Comparison of ENCODE assay signal across 8 cellular contexts in genomic region chr15:74291101-74292071, GRCh38. TPM values are rescaled to one million over a fixed set of nuclear protein-coding genes. Genes with fewer than 3 reads are reported as not detected.
DNase-seq lines count a peak whose midpoint lies in the region; ATAC-seq and TF ChIP-seq lines count a peak whose summit lies in the region.

No MANE protein-coding gene starts in this region.

- in situ Hi-C loops in GM13977 (cut with MboI; ENCODE audit: low pct_unique_long_range_greater_than_20kb, low sequenced_read_pairs, unreplicated experiment): no loop called here

- no peaks in the 10 kb centered on the region for H3K4me1 ChIP-seq in left lung

- peak; percentile 85 for DNase-seq in GM13977 (ENCODE audit: low spot score)
- DNase-seq in NCI-H2107 treated with DMSO at 0.1 percent for 48 hours (lab: John Stamatoyannopoulos, UW; ENCODE audit: unreplicated experiment): peak; percentile 70
- DNase-seq in activated CD4-positive, alpha-beta T cell treated with anti-CD3 and anti-CD28 coated beads for 4 hours: peak; percentile 35 to 41
- DNase-seq in choroid plexus epithelial cell (ENCODE audit: low read depth): peak; percentile 83
- peak; percentile 70 to 81 for DNase-seq in left lung
- DNase-seq in stimulated activated CD4-positive, alpha-beta T cell treated with anti-CD3 and anti-CD28 coated beads, TNF-alpha, amount 100 ng/mL, for 24 hours (ENCODE audit: low read depth in 3 of 3): peak; percentile 38 to 75 (median 42)
- DNase-seq in SKM-1 treated with dmso at 0.1 percent for 144 hours (lab: John Stamatoyannopoulos, UW; ENCODE audit: unreplicated experiment): no peak

- no peak overlapping the region for H3K27ac ChIP-seq in left lung

- H3K36me3 ChIP-seq in left lung: no peaks in the 10 kb centered on the region

- peaks cover 0 to 51% of the 10 kb centered on the region in 2 donors for H3K27me3 ChIP-seq in left lung

- H3K4me3 ChIP-seq in choroid plexus epithelial cell (ENCODE audit: low read depth, low read length): no peak overlapping the region
- H3K4me3 ChIP-seq in left lung: no peak overlapping the region

- intact Hi-C loops in left lung (cut with DNase I): no loop called here

- TF ChIP-seq CTCF in GM13977 (IDR thresholded peaks at IDR 0.05; ENCODE audit: extremely low read depth, insufficient read depth, missing control alignments): no peak
- TF ChIP-seq CTCF in choroid plexus epithelial cell (conservative IDR thresholded peaks at IDR 0.05; ENCODE audit: low read depth, low read length): no peak
- TF ChIP-seq CTCF in left lung (IDR thresholded peaks at IDR 0.05): no peak

- ATAC-seq in left lung: peak; percentile 94
- ATAC-seq in HG03565 (IDR thresholded peaks at IDR 0.05; ENCODE audit: unreplicated experiment): no peak

- no peaks in the 10 kb centered on the region for H3K9me3 ChIP-seq in left lung

RNA-seq across cellular contexts. Expression of gene CCDC33, which starts 55.3 kb away (rescaled TPM):
- 1 to 10 TPM in 1 of 2 donors, not detected in 1; 3.2 TPM for total RNA-seq in left lung
